ENCODE assay signal across 8 cellular contexts in the genomic region with DNA sequence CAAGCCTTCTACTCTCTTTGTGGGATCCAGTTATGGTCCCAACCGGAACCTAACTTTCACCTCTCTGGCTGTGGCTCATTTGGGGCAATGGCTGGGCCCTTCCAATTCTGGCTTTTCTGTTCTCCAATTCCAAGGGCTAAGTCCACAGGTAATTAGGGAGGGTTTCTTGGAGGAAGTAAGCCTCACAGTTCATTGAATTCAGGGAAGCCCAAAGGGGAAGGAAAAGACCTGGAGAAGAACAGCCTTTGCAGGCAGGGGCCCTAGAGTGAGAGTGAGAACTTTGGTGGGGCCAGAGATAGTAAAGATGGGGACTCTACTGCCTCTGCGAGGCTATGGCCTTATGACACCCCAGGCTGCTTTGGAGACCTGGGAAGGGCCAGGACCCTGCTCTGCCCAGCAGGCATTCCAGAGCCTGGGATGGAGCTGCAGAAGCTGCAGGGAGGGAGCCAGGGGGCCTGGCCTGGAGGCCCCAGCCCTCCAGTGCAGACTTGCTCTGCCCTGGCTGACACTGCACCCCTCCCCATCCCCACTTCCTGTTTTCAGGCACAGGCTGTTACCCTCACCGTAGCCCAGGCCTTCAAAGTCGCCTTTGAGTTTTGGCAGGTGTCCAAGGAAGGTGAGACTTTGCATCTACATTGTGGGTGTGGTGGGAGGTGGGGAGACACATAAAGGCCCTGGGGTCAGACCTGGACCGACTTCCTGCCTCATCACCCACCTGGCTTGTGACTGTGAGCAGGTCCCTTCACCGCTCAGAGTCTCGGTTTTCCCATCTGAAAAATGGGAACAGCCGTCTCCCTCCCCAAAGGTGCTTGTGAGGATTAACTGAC. TPM values are rescaled to one million over a fixed set of nuclear protein-coding genes. Genes with fewer than 3 reads are reported as not detected.
DNase-seq lines count a peak whose midpoint lies in the region; ATAC-seq, FAIRE-seq and TF ChIP-seq lines count a peak whose summit lies in the region.

No MANE protein-coding gene starts in this region.

- H3K4me1 ChIP-seq in breast epithelium: peaks cover 3 to 5% of the 10 kb centered on the region in 2 donors

- H3K27ac ChIP-seq in breast epithelium: peak overlapping the region; percentile 54 to 74

- no peaks in the 10 kb centered on the region for H3K36me3 ChIP-seq in breast epithelium

- no peak overlapping the region for H3K4me3 ChIP-seq in breast epithelium

- DNase-seq in GM12891 (ENCODE audit: insufficient read length, low spot score): peak; percentile 95
- peak; percentile 70 for DNase-seq in T-helper 22 cell (ENCODE audit: low read depth)
- DNase-seq in breast epithelium (ENCODE audit: low spot score in 2 of 2): peak in 1 of 2 donors; percentile 41
- DNase-seq in stimulated activated CD4-positive, alpha-beta T cell treated with anti-CD3 and anti-CD28 coated beads, TNF-alpha, amount 100 ng/mL, for 1 hour (ENCODE audit: low read depth in 3 of 3, low spot score in 1 of 3): peak in 2 of 3 donors; percentile 72 to 79
- no peak for DNase-seq in cerebellar cortex (ENCODE audit: low spot score)
- no peak for DNase-seq in SIG-M5 treated with dmso at 0.1 percent for 504 hours (lab: John Stamatoyannopoulos, UW; ENCODE audit: unreplicated experiment)

- intact Hi-C loops in breast epithelium (cut with DNase I; ENCODE audit: low total_unique reads): no loop called here

- ATAC-seq in HG02885 (IDR thresholded peaks at IDR 0.05; ENCODE audit: poor library complexity, unreplicated experiment) (peak; percentile 62), GM18517 (IDR thresholded peaks at IDR 0.05; ENCODE audit: unreplicated experiment) (no peak)

- no peaks in the 10 kb centered on the region for H3K9me3 ChIP-seq in breast epithelium

- no peak for TF ChIP-seq CTCF in breast epithelium (IDR thresholded peaks at IDR 0.05)

- TF ChIP-seq POLR2A in GM12891 (IDR thresholded peaks at IDR 0.05; ENCODE audit: low read depth, low read length) (no peak), breast epithelium (IDR thresholded peaks at IDR 0.05) (no peak)

- peak; percentile 97 for FAIRE-seq in GM12891 (lab: Jason Lieb, UNC)

- no peaks in the 10 kb centered on the region for H3K27me3 ChIP-seq in breast epithelium

TF ChIP-seq in GM12891, 5 proteins besides CTCF, POLR2A, EP300 and RAD21:
- no peak for TF ChIP-seq PAX5 (IDR thresholded peaks at IDR 0.05; ENCODE audit: insufficient read depth, low read length, severe bottlenecking)
- TF ChIP-seq TAF1 (IDR thresholded peaks at IDR 0.05; ENCODE audit: low read depth, low read length): no peak
- TF ChIP-seq SPI1 (IDR thresholded peaks at IDR 0.05; ENCODE audit: low read depth, low read length): peak; percentile 98
- no peak for TF ChIP-seq POLR2AphosphoS5 (IDR thresholded peaks at IDR 0.05; ENCODE audit: low read depth, low read length)
- TF ChIP-seq POU2F2 (IDR thresholded peaks at IDR 0.05; ENCODE audit: low read depth, low read length): peak; percentile 51; the same call in 1 of the 2 replicates
TF ChIP-seq in GM12891: peak in this region for 2.

RNA-seq across cellular contexts. Expression of gene LDLRAP1, which starts 18.9 kb away (rescaled TPM):
- polyA plus RNA-seq in GM12891 (2012; ENCODE audit: low read depth, missing spikeins): 8.4 TPM
- 10 to 100 TPM; 10.7 to 17.0 (median 16.5) TPM for total RNA-seq in breast epithelium

RNA-seq across cellular contexts. Expression of gene MAN1C1, which starts 54.3 kb away (rescaled TPM):
- 0.94 TPM for polyA plus RNA-seq in GM12891 (2012; ENCODE audit: low read depth, missing spikeins)
- total RNA-seq in breast epithelium: 10 to 100 TPM in 1 of 3 donors, 1 to 10 TPM in 2; 6.7 to 13.8 (median 6.9) TPM

Comparison
In these comparisons a context has a peak if more than half of its experiments do, and no peak if none do; other contexts are left out.
1. DNase-seq: peak in GM12891 (single experiment), T-helper 22 cell (single experiment) and stimulated activated CD4-positive, alpha-beta T cell treated with anti-CD3 and anti-CD28 coated beads, TNF-alpha, amount 100 ng/mL, for 1 hour (2 of 3); none in cerebellar cortex (single experiment) and SIG-M5 treated with dmso at 0.1 percent for 504 hours (single experiment).